In the genomic region with DNA sequence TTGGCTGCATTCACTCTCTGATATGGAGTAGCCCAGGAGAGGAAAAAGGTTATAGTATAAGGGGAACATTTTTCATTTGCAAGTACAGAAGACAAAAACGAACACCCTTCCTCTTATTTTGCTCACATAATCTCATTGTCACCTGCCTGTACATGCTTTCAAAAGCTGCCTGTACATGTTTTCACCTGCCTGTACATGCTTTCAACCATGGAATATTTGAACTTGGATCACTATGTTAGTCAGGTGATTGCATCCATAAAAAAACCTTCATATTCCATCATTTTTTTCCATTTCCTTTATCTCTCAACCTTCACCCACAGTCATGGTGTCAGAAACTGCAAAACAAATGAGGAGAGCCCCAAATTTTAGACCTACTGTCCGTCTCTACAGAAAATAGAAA, we compare ENCODE assay signal across 32 cellular contexts. TPM values are rescaled to one million over a fixed set of nuclear protein-coding genes. Genes with fewer than 3 reads are reported as not detected.
"Had no signal": no experiment of that assay in that cellular context is flagged by ENCODE, and none has a peak within 500 bp of the region (broad histone marks: within the 10 kb centered on the region; RNA-seq: fewer than 3 reads in every experiment).

No MANE protein-coding gene starts in this region.

- H3K4me3 ChIP-seq: coronary artery, gastrocnemius medialis, heart right ventricle, lung, psoas muscle, spleen, tibial artery had no signal

- H3K9me3 ChIP-seq: gastrocnemius medialis, neutrophil had no signal

- H3K36me3 ChIP-seq: gastrocnemius medialis, heart right ventricle, neutrophil, spleen, tibial artery had no signal

- H3K4me1 Mint-ChIP-seq: immature natural killer cell; naive thymus-derived CD8-positive, alpha-beta T cell; stimulated activated memory B cell treated with anti-CD40 and anti-IgM and Interleukin-4, amounts not matched to agents 10 μg/mL and 1 μg/mL and 100 μg/mL, for 72 hours had no signal

- ATAC-seq: gastrocnemius medialis; heart right ventricle; left cardiac atrium; left ventricle myocardium superior; naive thymus-derived CD8-positive, alpha-beta T cell; psoas muscle; sciatic nerve; stimulated activated memory B cell treated with anti-CD40 and anti-IgM and Interleukin-4, amounts not matched to agents 10 μg/mL and 1 μg/mL and 100 μg/mL, for 72 hours had no signal

- H3K27ac Mint-ChIP-seq: endodermal cell; immature natural killer cell; naive thymus-derived CD8-positive, alpha-beta T cell; stimulated activated memory B cell treated with anti-CD40 and anti-IgM and Interleukin-4, amounts not matched to agents 10 μg/mL and 1 μg/mL and 100 μg/mL, for 72 hours; stimulated activated naive CD8-positive, alpha-beta T cell treated with anti-CD3 and anti-CD28 coated beads, Interleukin-15, Interleukin-2, amounts not matched to agents 100 ng/mL and 50 ng/mL, for 24 hours had no signal

- H3K4me3 Mint-ChIP-seq: endodermal cell; immature natural killer cell; naive thymus-derived CD8-positive, alpha-beta T cell; stimulated activated memory B cell treated with anti-CD40 and anti-IgM and Interleukin-4, amounts not matched to agents 10 μg/mL and 1 μg/mL and 100 μg/mL, for 72 hours; stimulated activated naive CD8-positive, alpha-beta T cell treated with anti-CD3 and anti-CD28 coated beads, Interleukin-15, Interleukin-2, amounts not matched to agents 100 ng/mL and 50 ng/mL, for 24 hours had no signal

- H3K4me1 ChIP-seq: gastrocnemius medialis, heart right ventricle, psoas muscle, spleen, tibial artery had no signal

- DNase-seq: effector CD4-positive, alpha-beta T cell; endodermal cell; gastrocnemius medialis; heart right ventricle; immature natural killer cell; kidney; left cardiac atrium; left ventricle myocardium superior; mesendoderm; naive thymus-derived CD8-positive, alpha-beta T cell; psoas muscle; retina; spleen; stimulated activated CD4-positive, alpha-beta T cell treated with anti-CD3 and anti-CD28 coated beads, Interleukin-15, amount 100 ng/mL, for 24 hours; stimulated activated CD4-positive, alpha-beta T cell treated with anti-CD3 and anti-CD28 coated beads, Interleukin-1b, Interleukin-23, amount 100 ng/mL, for 48 hours; stimulated activated CD4-positive, alpha-beta T cell treated with anti-CD3 and anti-CD28 coated beads, Interleukin-4, amount 100 ng/mL, for 24 hours; tibial artery had no signal

- H3K36me3 Mint-ChIP-seq: immature natural killer cell had no signal

- FAIRE-seq: endothelial cell of umbilical vein, kidney had no signal

- H3K27ac ChIP-seq: coronary artery, gastrocnemius medialis, heart right ventricle, neutrophil, psoas muscle, spleen, tibial artery had no signal

RNA-seq across cellular contexts. Expression of gene IGFL2, which starts 11.4 kb away (rescaled TPM):
- total RNA-seq: dermis microvascular lymphatic vessel endothelial cell; endothelial cell of umbilical vein; fibroblast of lung; gastrocnemius medialis; kidney; left cardiac atrium; left ventricle myocardium superior; lung; naive thymus-derived CD8-positive, alpha-beta T cell; osteoblast; psoas muscle; skeletal muscle tissue; spleen; temporal lobe; ureter had no signal
- polyA plus RNA-seq: endothelial cell of umbilical vein; fibroblast of lung; heart right ventricle; immature natural killer cell; lung; naive thymus-derived CD8-positive, alpha-beta T cell; neural cell; psoas muscle; spleen had no signal

RNA-seq across cellular contexts. Expression of gene IGFL3, which starts 34.9 kb away (rescaled TPM):
- total RNA-seq: dermis microvascular lymphatic vessel endothelial cell; endothelial cell of umbilical vein; fibroblast of lung; gastrocnemius medialis; heart right ventricle; kidney; left cardiac atrium; left ventricle myocardium superior; lung; naive thymus-derived CD8-positive, alpha-beta T cell; osteoblast; psoas muscle; sciatic nerve; skeletal muscle tissue; spleen; temporal lobe; ureter had no signal
- polyA plus RNA-seq: endothelial cell of umbilical vein; esophagus; fibroblast of lung; heart right ventricle; immature natural killer cell; lung; naive thymus-derived CD8-positive, alpha-beta T cell; neural cell; psoas muscle; spleen had no signal
